8 cellular contexts compared by ENCODE assay signal in genomic region chr15:76270876-76271275, GRCh38.
"Had no signal": no experiment of that assay in that cellular context is flagged by ENCODE, and none has a peak within 500 bp of the region (broad histone marks: within the 10 kb centered on the region; RNA-seq: fewer than 3 reads in every experiment).

No MANE protein-coding gene starts in this region.

- H2AFZ ChIP-seq: GM23338 had no signal

- FAIRE-seq: H1, HepG2 had no signal

- H3K27ac ChIP-seq: HL-60 had no signal

- ATAC-seq: GM23338, HCT116, HepG2 had no signal

- H3K4me2 ChIP-seq: GM23338 had no signal

- H3K9me3 ChIP-seq: HAP-1 had no signal

- DNase-seq: H7, HFFc6 had no signal

- H3K4me3 ChIP-seq: GM23338, HAP-1 had no signal
